In the genomic region with DNA sequence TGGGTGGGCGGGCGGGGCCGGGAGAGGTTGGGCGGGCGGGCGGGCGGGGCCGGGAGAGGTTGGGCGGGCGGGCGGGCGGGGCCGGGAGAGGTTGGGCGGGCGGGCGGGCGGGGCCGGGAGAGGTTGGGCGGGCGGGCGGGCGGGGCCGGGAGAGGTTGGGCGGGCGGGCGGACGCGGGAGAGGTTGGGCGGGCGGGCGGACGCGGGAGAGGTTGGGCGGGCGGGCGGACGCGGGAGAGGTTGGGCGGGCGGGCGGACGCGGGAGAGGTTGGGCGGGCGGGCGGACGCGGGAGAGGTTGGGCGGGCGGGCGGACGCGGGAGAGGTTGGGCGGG, we compare ENCODE assay signal across 8 cellular contexts. TPM values are rescaled to one million over a fixed set of nuclear protein-coding genes. Genes with fewer than 3 reads are reported as not detected.
A peak's percentile ranks its signal among the peaks of the same experiment; 100 is the strongest.
DNase-seq lines count a peak whose midpoint lies in the region; TF ChIP-seq lines count a peak whose summit lies in the region.
"Not testable (repeated sequence)": the region's sequence is repeated elsewhere in the genome, so short reads cannot be mapped to it uniquely, and the experiment has no call there.

No MANE protein-coding gene starts in this region.

- not testable (repeated sequence) for H3K9me3 ChIP-seq in DOHH2 (ENCODE audit: control insufficient read depth, insufficient read depth, low read length); OCI-LY3 (ENCODE audit: insufficient read depth, low read length); mesodermal cell (ENCODE audit: control insufficient read depth, low read length); smooth muscle cell (replicated peaks; ENCODE audit: low read depth); vagina

- H3K4me3 Mint-ChIP-seq in activated CD4-positive, alpha-beta T cell treated with anti-CD3 and anti-CD28 coated beads, Interleukin-2, amount 10 ng/mL, durations not matched to agents 24 days and 14 days, result peak overlapping the region; percentile 85
- peak overlapping the region; percentile 75 for H3K4me3 Mint-ChIP-seq in MCF 10A (ENCODE audit: unreplicated experiment)

- H3K36me3 ChIP-seq in DOHH2 (ENCODE audit: control insufficient read depth, low read length); OCI-LY3 (replicated peaks; ENCODE audit: low read depth, low read length); mesodermal cell (ENCODE audit: control insufficient read depth, insufficient read depth, low read length); smooth muscle cell (ENCODE audit: low read depth); vagina: not testable (repeated sequence)

- H3K9me2 ChIP-seq in DOHH2 (replicated peaks; ENCODE audit: control insufficient read depth, low read length), result not testable (repeated sequence)

- TF ChIP-seq CTCF in DOHH2 (IDR thresholded peaks at IDR 0.05; ENCODE audit: low read depth, low read length, poor library complexity, severe bottlenecking); OCI-LY3 (IDR thresholded peaks at IDR 0.05; ENCODE audit: low read depth, low read length); MCF 10A (IDR thresholded peaks at IDR 0.05; ENCODE audit: unreplicated experiment); fibroblast of pulmonary artery (IDR thresholded peaks at IDR 0.05; ENCODE audit: low read length, missing control alignments); smooth muscle cell (IDR thresholded peaks at IDR 0.05; ENCODE audit: borderline replicate concordance, insufficient read depth, poor library complexity, severe bottlenecking); vagina (IDR thresholded peaks at IDR 0.05): not testable (repeated sequence)

- peak overlapping the region; percentile 91; the same call in 1 of the 2 replicates for H3K9ac ChIP-seq in OCI-LY3 (ENCODE audit: low read length)
- not testable (repeated sequence) for H3K9ac ChIP-seq in smooth muscle cell (ENCODE audit: low read depth)

- H3K36me3 Mint-ChIP-seq in activated CD4-positive, alpha-beta T cell treated with anti-CD3 and anti-CD28 coated beads, Interleukin-2, amount 10 ng/mL, durations not matched to agents 24 days and 14 days (ENCODE audit: low read depth), result peaks cover 18% of the 10 kb centered on the region
- peaks cover 14% of the 10 kb centered on the region for H3K36me3 Mint-ChIP-seq in MCF 10A (ENCODE audit: insufficient read depth, unreplicated experiment)

- H3K4me1 ChIP-seq in DOHH2 (ENCODE audit: control insufficient read depth, low read length) (peaks cover 36% of the 10 kb centered on the region), OCI-LY3 (ENCODE audit: low read length) (peaks cover 11% of the 10 kb centered on the region), vagina (peaks cover 34% of the 10 kb centered on the region)
- not testable (repeated sequence) for H3K4me1 ChIP-seq in mesodermal cell (ENCODE audit: control insufficient read depth, insufficient read depth, low read length, poor library complexity, severe bottlenecking); smooth muscle cell (ENCODE audit: low read depth)

- H3K4me3 ChIP-seq in DOHH2 (ENCODE audit: low read length), result not testable (repeated sequence)
- H3K4me3 ChIP-seq in OCI-LY3 (ENCODE audit: low read length) (peak overlapping the region; percentile 90; the same call in 1 of the 2 replicates), fibroblast of pulmonary artery (replicated peaks; ENCODE audit: low read depth, low read length) (peak overlapping the region; percentile 66), mesodermal cell (ENCODE audit: extremely low read depth, insufficient read depth, low read length, poor library complexity, severe bottlenecking) (peak overlapping the region; percentile 47), smooth muscle cell (peak overlapping the region; percentile 59), vagina (peak overlapping the region; percentile 54 to 64)

- intact Hi-C loops in activated CD4-positive, alpha-beta T cell treated with anti-CD3 and anti-CD28 coated beads, Interleukin-2, amount 10 ng/mL, durations not matched to agents 24 days and 14 days (cut with micrococcal nuclease), result loop anchor here (1.0 to 2.0 kb wide), 2 partner anchors 10 to 105 kb away; a partner anchor contains a TSS
- intact Hi-C loops in MCF 10A (cut with micrococcal nuclease) (loop anchor here (2.0 kb wide), 2 partner anchors 47 to 81 kb away; a partner anchor contains a TSS), vagina (cut with DNase I) (loop anchor here (5.0 kb wide), 1 partner anchor 46 kb away; no protein-coding TSS in a partner anchor)

- H3K9me3 Mint-ChIP-seq in activated CD4-positive, alpha-beta T cell treated with anti-CD3 and anti-CD28 coated beads, Interleukin-2, amount 10 ng/mL, durations not matched to agents 24 days and 14 days; MCF 10A (ENCODE audit: unreplicated experiment): not testable (repeated sequence)

- H3K27me3 ChIP-seq in DOHH2 (ENCODE audit: control insufficient read depth, low read length); OCI-LY3 (ENCODE audit: low read depth, low read length); smooth muscle cell (ENCODE audit: low read depth); vagina: not testable (repeated sequence)

- not testable (repeated sequence) for H2AFZ ChIP-seq in OCI-LY3 (ENCODE audit: low read depth, low read length); smooth muscle cell (ENCODE audit: low read depth)

- H3K4me2 ChIP-seq in DOHH2 (ENCODE audit: low read length); OCI-LY3 (ENCODE audit: low read length): not testable (repeated sequence)
- peak overlapping the region; percentile 82 for H3K4me2 ChIP-seq in smooth muscle cell

- CTCF ChIA-PET in MCF 10A (lab: Yijun Ruan, JAX), result not testable (repeated sequence)

- H3F3A ChIP-seq in DOHH2 (ENCODE audit: control insufficient read depth, insufficient read depth), result peaks cover 19% of the 10 kb centered on the region
- H3F3A ChIP-seq in smooth muscle cell (ENCODE audit: low read depth), result peaks cover 14% of the 10 kb centered on the region

- POLR2A ChIA-PET in MCF 10A (lab: Yijun Ruan, JAX), result interaction anchor here (0.5 to 10.6 kb wide), 10 partner anchors 8 to 153 kb away, joined by 3 to 180 read pairs (median 6); a partner anchor contains a TSS

- H3K27ac ChIP-seq in DOHH2 (ENCODE audit: low read depth, low read length) (peak overlapping the region; percentile 84), vagina (peak overlapping the region; percentile 91)
- not testable (repeated sequence) for H3K27ac ChIP-seq in OCI-LY3 (ENCODE audit: low read length); mesodermal cell (ENCODE audit: low read depth, low read length, severe bottlenecking); smooth muscle cell (ENCODE audit: low read depth)

- H4K20me1 ChIP-seq in DOHH2 (ENCODE audit: control insufficient read depth, insufficient read depth, low read depth, low read length); OCI-LY3 (ENCODE audit: insufficient read depth, low read length); smooth muscle cell (ENCODE audit: low read depth): not testable (repeated sequence)

- peaks cover 31% of the 10 kb centered on the region for H3K4me1 Mint-ChIP-seq in activated CD4-positive, alpha-beta T cell treated with anti-CD3 and anti-CD28 coated beads, Interleukin-2, amount 10 ng/mL, durations not matched to agents 24 days and 14 days
- peaks cover 13% of the 10 kb centered on the region for H3K4me1 Mint-ChIP-seq in MCF 10A (ENCODE audit: insufficient read depth, unreplicated experiment)

- BruUV-seq in MCF 10A (replicated peaks; lab: Mats Ljungman, UMichigan), result not testable (repeated sequence)

- TF ChIP-seq POLR2A in vagina (IDR thresholded peaks at IDR 0.05), result not testable (repeated sequence)

- not testable (repeated sequence) for DNase-seq in activated CD4-positive, alpha-beta T cell treated with anti-CD3 and anti-CD28 coated beads, Interleukin-2, amount 10 ng/mL, durations not matched to agents 24 days and 14 days; MCF 10A (ENCODE audit: unreplicated experiment); fibroblast of pulmonary artery (ENCODE audit: low read depth); smooth muscle cell (lab: John Stamatoyannopoulos, UW; ENCODE audit: unreplicated experiment); vagina (ENCODE audit: extremely low spot score in 2 of 2)

- H3K79me2 ChIP-seq in DOHH2 (ENCODE audit: control insufficient read depth, low read length) (peaks cover 50% of the 10 kb centered on the region), OCI-LY3 (ENCODE audit: low read length) (peaks cover 21% of the 10 kb centered on the region), smooth muscle cell (ENCODE audit: low read depth) (peaks cover 39% of the 10 kb centered on the region)

- not testable (repeated sequence) for H3K27ac Mint-ChIP-seq in activated CD4-positive, alpha-beta T cell treated with anti-CD3 and anti-CD28 coated beads, Interleukin-2, amount 10 ng/mL, durations not matched to agents 24 days and 14 days; MCF 10A (ENCODE audit: low read depth, unreplicated experiment)

- not testable (repeated sequence) for H3K27me3 Mint-ChIP-seq in activated CD4-positive, alpha-beta T cell treated with anti-CD3 and anti-CD28 coated beads, Interleukin-2, amount 10 ng/mL, durations not matched to agents 24 days and 14 days; MCF 10A (ENCODE audit: insufficient read depth, unreplicated experiment)

- no CpG with 5 or more reads among the region's 54 CpGs for WGBS in mesodermal cell (ENCODE audit: insufficient coverage in 2 of 2), 2 experiments
- no CpG with 5 or more reads among the region's 54 CpGs for WGBS in smooth muscle cell (ENCODE audit: low lambda C conversion rate)

RNA-seq across cellular contexts. Expression of a gene that starts 0.3 kb away (rescaled TPM):
- 24.6 and 25.4 TPM in 2 replicates for total RNA-seq in activated CD4-positive, alpha-beta T cell treated with anti-CD3 and anti-CD28 coated beads, Interleukin-2, amount 10 ng/mL, durations not matched to agents 24 days and 14 days
- 23.1 and 23.3 TPM in 2 replicates for total RNA-seq in MCF 10A (2022)
- polyA plus RNA-seq in mesodermal cell (2013, experiment 1 of 2), result 50.4 TPM
- 39.5 TPM for polyA plus RNA-seq in mesodermal cell (2013, experiment 2 of 2)
- total RNA-seq in smooth muscle cell, result 24.3 and 42.3 TPM in 2 replicates
- polyA plus RNA-seq in smooth muscle cell, result 25.7 and 28.4 TPM in 2 replicates
- total RNA-seq in vagina, result 54.5 TPM

RNA-seq across cellular contexts. Expression of a gene that starts 9.4 kb away (rescaled TPM):
- 176 and 182 TPM in 2 replicates for total RNA-seq in activated CD4-positive, alpha-beta T cell treated with anti-CD3 and anti-CD28 coated beads, Interleukin-2, amount 10 ng/mL, durations not matched to agents 24 days and 14 days
- total RNA-seq in MCF 10A (2022), result 85.3 and 89.7 TPM in 2 replicates
- polyA plus RNA-seq in mesodermal cell (2013, experiment 1 of 2), result 166 TPM
- polyA plus RNA-seq in mesodermal cell (2013, experiment 2 of 2), result 152 TPM
- 78.7 and 87.6 TPM in 2 replicates for total RNA-seq in smooth muscle cell
- polyA plus RNA-seq in smooth muscle cell, result 105 and 148 TPM in 2 replicates
- 49.4 TPM for total RNA-seq in vagina
